In genomic region chr11:43942651-43943356, GRCh38 we compare ENCODE assay signal across 8 cellular contexts. TPM values are rescaled to one million over a fixed set of nuclear protein-coding genes. Genes with fewer than 3 reads are reported as not detected.
A peak's percentile ranks its signal among the peaks of the same experiment; 100 is the strongest.
DNase-seq lines count a peak whose midpoint lies in the region; ATAC-seq, FAIRE-seq and TF ChIP-seq lines count a peak whose summit lies in the region.

No MANE protein-coding gene starts in this region.

- H3K4me1 ChIP-seq in BLaER1 treated with 17β-estradiol and CSF1 and Interleukin-3, amounts not matched to agents 10 nM and 100 nM = peaks cover 24 to 43% (median 37%) of the 10 kb centered on the region in 10 experiments
- no peaks in the 10 kb centered on the region for H3K4me1 ChIP-seq in HAP-1
- peaks cover 12% of the 10 kb centered on the region for H3K4me1 ChIP-seq in neural progenitor cell

- peaks cover 45% of the 10 kb centered on the region for H3K27me3 Mint-ChIP-seq in neural progenitor cell (ENCODE audit: insufficient read depth, low read depth)

- H3K9me3 ChIP-seq in BLaER1 treated with 17β-estradiol and CSF1 and Interleukin-3, amounts not matched to agents 10 nM and 100 nM (replicated peaks in 1 of 11) = no peaks in the 10 kb centered on the region
- H3K9me3 ChIP-seq in HAP-1 = no peaks in the 10 kb centered on the region
- H3K9me3 ChIP-seq in neural progenitor cell (ENCODE audit: low read depth) = no peaks in the 10 kb centered on the region

- TF ChIP-seq CTCF in fibroblast of villous mesenchyme (IDR thresholded peaks at IDR 0.05; ENCODE audit: insufficient read depth, low read depth, low read length) (no peak), neural progenitor cell (IDR thresholded peaks at IDR 0.05) (no peak), omental fat pad (IDR thresholded peaks at IDR 0.05) (no peak)

- no peaks in the 10 kb centered on the region for H3K79me2 ChIP-seq in neural progenitor cell (ENCODE audit: low read depth)

- H4K20me1 ChIP-seq in BLaER1 treated with 17β-estradiol and CSF1 and Interleukin-3, amounts not matched to agents 10 nM and 100 nM = peaks cover 0 to 27% (median 18%) of the 10 kb centered on the region in 11 experiments; a peak in 19 of 22 replicates
- H4K20me1 ChIP-seq in neural progenitor cell (ENCODE audit: low read depth) = peaks cover 16% of the 10 kb centered on the region

- H3K27ac Mint-ChIP-seq in neural progenitor cell = no peak overlapping the region

- no peaks in the 10 kb centered on the region for H3K36me3 ChIP-seq in BLaER1 treated with 17β-estradiol and CSF1 and Interleukin-3, amounts not matched to agents 10 nM and 100 nM
- H3K36me3 ChIP-seq in HAP-1 (replicated peaks) (no peaks in the 10 kb centered on the region), neural progenitor cell (no peaks in the 10 kb centered on the region)

- no peak for FAIRE-seq in H54 (lab: Jason Lieb, UNC)

- ATAC-seq in omental fat pad (ENCODE audit: low FRiP score) = no peak

- no peak for TF ChIP-seq POLR2A in H54 (IDR thresholded peaks at IDR 0.05; ENCODE audit: low read depth, low read length)

- peaks cover 2% of the 10 kb centered on the region for H3K36me3 Mint-ChIP-seq in neural progenitor cell

- H3K4me1 Mint-ChIP-seq in neural progenitor cell = peaks cover 12% of the 10 kb centered on the region

- H3K4me2 ChIP-seq in BLaER1 treated with 17β-estradiol and CSF1 and Interleukin-3, amounts not matched to agents 10 nM and 100 nM = peak overlapping the region; percentile 91 to 100 (median 99)
- H3K4me2 ChIP-seq in neural progenitor cell = peak overlapping the region; percentile 99

- peak overlapping the region in 10 of 11 experiments; percentile 63 to 87 (median 74); a peak in 20 of 22 replicates for H3K9ac ChIP-seq in BLaER1 treated with 17β-estradiol and CSF1 and Interleukin-3, amounts not matched to agents 10 nM and 100 nM
- no peak overlapping the region for H3K9ac ChIP-seq in neural progenitor cell

- in situ Hi-C loops in HAP-1 (cut with MboI; ENCODE audit: low sequenced_read_pairs) = no loop called here

- DNase-seq in HAP-1 (ENCODE audit: low spot score in 2 of 2) (peak in 1 of 2 experiments; percentile 32), fibroblast of villous mesenchyme (ENCODE audit: low read depth) (peak; percentile 35), neural progenitor cell (ENCODE audit: low spot score) (peak; percentile 61), omental fat pad (ENCODE audit: low spot score) (no peak), NCI-H187 (lab: John Stamatoyannopoulos, UW) (no peak), H54 (ENCODE audit: insufficient read length, low spot score) (no peak)
- DNase-seq in activated CD4-positive, alpha-beta T cell treated with anti-CD3 and anti-CD28 coated beads, Interleukin-2, amount 50 U/mL, for 48 hours = peak; percentile 15 to 19

- peaks cover 32 to 40% (median 35%) of the 10 kb centered on the region in 11 experiments for H3K27me3 ChIP-seq in BLaER1 treated with 17β-estradiol and CSF1 and Interleukin-3, amounts not matched to agents 10 nM and 100 nM
- H3K27me3 ChIP-seq in HAP-1 (ENCODE audit: low read depth) (peaks cover 34% of the 10 kb centered on the region), neural progenitor cell (peaks cover 69% of the 10 kb centered on the region)

- H3K4me3 Mint-ChIP-seq in neural progenitor cell = peak overlapping the region; percentile 82

- H3F3A ChIP-seq in neural progenitor cell (ENCODE audit: low read depth) = peaks cover 31% of the 10 kb centered on the region

- H2AFZ ChIP-seq in neural progenitor cell (replicated peaks) = peak overlapping the region; percentile 86

- peak overlapping the region; percentile 58 to 84 (median 72) for H3K4me3 ChIP-seq in BLaER1 treated with 17β-estradiol and CSF1 and Interleukin-3, amounts not matched to agents 10 nM and 100 nM
- H3K4me3 ChIP-seq in HAP-1 = peak overlapping the region; percentile 38
- H3K4me3 ChIP-seq in fibroblast of villous mesenchyme (ENCODE audit: low read depth, low read length) = peak overlapping the region; percentile 59
- peak overlapping the region; percentile 76 for H3K4me3 ChIP-seq in neural progenitor cell

- H3K9me3 Mint-ChIP-seq in neural progenitor cell = no peaks in the 10 kb centered on the region

- H3K27ac ChIP-seq in BLaER1 treated with 17β-estradiol and CSF1 and Interleukin-3, amounts not matched to agents 10 nM and 100 nM = peak overlapping the region in 9 of 11 experiments; percentile 27 to 78 (median 61); a peak in 16 of 22 replicates
- no peak overlapping the region for H3K27ac ChIP-seq in neural progenitor cell

RNA-seq across cellular contexts. Expression of gene C11orf96, which starts 0.4 kb away (rescaled TPM):
- total RNA-seq in fibroblast of villous mesenchyme (13.2 and 17.3 TPM in 2 replicates), neural progenitor cell (ENCODE audit: low replicate concordance) (0.32 and 5.4 TPM in 2 replicates), omental fat pad (100 to 1,000 TPM; 127 to 489 (median 243) TPM)

Comparison
In these comparisons a context has a peak if more than half of its experiments do, and no peak if none do; other contexts are left out.
1. DNase-seq: peak in activated CD4-positive, alpha-beta T cell treated with anti-CD3 and anti-CD28 coated beads, Interleukin-2, amount 50 U/mL, for 48 hours (2 of 2), fibroblast of villous mesenchyme (single experiment) and neural progenitor cell (single experiment); none in omental fat pad (single experiment), NCI-H187 (0 of 2) and H54 (single experiment).
2. Peak in every context shown above with its lines, with median percentiles within 50 percentile points of each other: H3K4me3 ChIP-seq.